7 cellular contexts compared by ENCODE assay signal in genomic region chr10:92849576-92850090, GRCh38. TPM values are rescaled to one million over a fixed set of nuclear protein-coding genes. Genes with fewer than 3 reads are reported as not detected.
DNase-seq lines count a peak whose midpoint lies in the region; ATAC-seq and TF ChIP-seq lines count a peak whose summit lies in the region.

No MANE protein-coding gene starts in this region.

- ATAC-seq in HG03196 (IDR thresholded peaks at IDR 0.05; ENCODE audit: unreplicated experiment): no peak

- H3K4me3 ChIP-seq in GM12864 (ENCODE audit: low read depth, low read length) (peak overlapping the region; percentile 77; the same call in 1 of the 2 replicates), NB4 (ENCODE audit: low read depth, low read length) (peak overlapping the region; percentile 65)

- intact Hi-C loops in dendritic cell treated with granulocyte-macrophage colony-stimulating factor and Interleukin-4, amounts not matched to agents 40 ng/mL and 50 ng/mL, for 4 days (cut with micrococcal nuclease): loop anchor here (2.0 to 10.0 kb wide), 2 partner anchors 159 to 255 kb away; partner anchors contain the start of gene KIF11

- H3K27me3 Mint-ChIP-seq in dendritic cell treated with granulocyte-macrophage colony-stimulating factor and Interleukin-4, amounts not matched to agents 40 ng/mL and 50 ng/mL, for 4 days: no peaks in the 10 kb centered on the region
- no peaks in the 10 kb centered on the region for H3K27me3 Mint-ChIP-seq in osteocyte (ENCODE audit: unreplicated experiment)

- H3K4me3 Mint-ChIP-seq in dendritic cell treated with granulocyte-macrophage colony-stimulating factor and Interleukin-4, amounts not matched to agents 40 ng/mL and 50 ng/mL, for 4 days: peak overlapping the region; percentile 2
- peak overlapping the region; percentile 74 for H3K4me3 Mint-ChIP-seq in osteocyte (ENCODE audit: unreplicated experiment)

- H3K9me3 Mint-ChIP-seq in dendritic cell treated with granulocyte-macrophage colony-stimulating factor and Interleukin-4, amounts not matched to agents 40 ng/mL and 50 ng/mL, for 4 days: no peaks in the 10 kb centered on the region
- no peaks in the 10 kb centered on the region for H3K9me3 Mint-ChIP-seq in osteocyte (ENCODE audit: unreplicated experiment)

- DNase-seq in GM12864 (ENCODE audit: low read depth) (no peak), NB4 (ENCODE audit: low read depth) (peak; percentile 25), osteocyte (ENCODE audit: extremely low spot score, unreplicated experiment) (no peak), activated gamma-delta T cell treated with Interleukin-2 at 50 U/mL for 16 hours (no peak), NCI-H187 (lab: John Stamatoyannopoulos, UW) (no peak)

- TF ChIP-seq POLR2A in NB4 (IDR thresholded peaks at IDR 0.05; ENCODE audit: extremely low read depth, insufficient read length): no peak

- TF ChIP-seq CTCF in GM12864 (IDR thresholded peaks at IDR 0.05; ENCODE audit: low read depth, low read length, missing control alignments) (no peak), NB4 (IDR thresholded peaks at IDR 0.05; ENCODE audit: low read depth, low read length) (no peak), osteocyte (IDR thresholded peaks at IDR 0.05) (no peak)

- peaks cover 11% of the 10 kb centered on the region for H3K36me3 Mint-ChIP-seq in dendritic cell treated with granulocyte-macrophage colony-stimulating factor and Interleukin-4, amounts not matched to agents 40 ng/mL and 50 ng/mL, for 4 days (ENCODE audit: low read depth)
- H3K36me3 Mint-ChIP-seq in osteocyte (ENCODE audit: unreplicated experiment): peaks cover 4% of the 10 kb centered on the region

- no peak overlapping the region for H3K27ac Mint-ChIP-seq in dendritic cell treated with granulocyte-macrophage colony-stimulating factor and Interleukin-4, amounts not matched to agents 40 ng/mL and 50 ng/mL, for 4 days
- peak overlapping the region; percentile 50 for H3K27ac Mint-ChIP-seq in osteocyte (ENCODE audit: unreplicated experiment)

- H3K4me1 Mint-ChIP-seq in dendritic cell treated with granulocyte-macrophage colony-stimulating factor and Interleukin-4, amounts not matched to agents 40 ng/mL and 50 ng/mL, for 4 days (ENCODE audit: low read depth): peaks cover 39% of the 10 kb centered on the region
- peaks cover 14% of the 10 kb centered on the region for H3K4me1 Mint-ChIP-seq in osteocyte (ENCODE audit: unreplicated experiment)

RNA-seq across cellular contexts. Expression of gene EXOC6, which starts 1.3 kb away (rescaled TPM):
- 7.6 and 8.5 TPM in 2 replicates for total RNA-seq in osteocyte
